Comparison of ENCODE assay signal across 9 cellular contexts in genomic region chr2:64608867-64609228, GRCh38. TPM values are rescaled to one million over a fixed set of nuclear protein-coding genes. Genes with fewer than 3 reads are reported as not detected.
A peak's percentile ranks its signal among the peaks of the same experiment; 100 is the strongest.
DNase-seq lines count a peak whose midpoint lies in the region; ATAC-seq, FAIRE-seq and TF ChIP-seq lines count a peak whose summit lies in the region.
"Had no signal": no experiment of that assay in that cellular context is flagged by ENCODE, and none has a peak within 500 bp of the region (broad histone marks: within the 10 kb centered on the region; RNA-seq: fewer than 3 reads in every experiment).

No MANE protein-coding gene starts in this region.

- DNase-seq in CD4-positive, CD25-positive, alpha-beta regulatory T cell = peak in 1 of 3 donors; percentile 44
- DNase-seq in astrocyte (ENCODE audit: low read depth) = no peak
- no peak for DNase-seq in mesenchymal stem cell
- DNase-seq in cortex of kidney (lab: John Stamatoyannopoulos, UW) = no peak
- no peak for DNase-seq in SK-N-DZ (ENCODE audit: low spot score)
- no peak for DNase-seq in NCI-H2107 treated with DMSO at 0.1 percent for 48 hours (lab: John Stamatoyannopoulos, UW; ENCODE audit: unreplicated experiment)
- DNase-seq in NCI-H2029 (lab: John Stamatoyannopoulos, UW) = no peak

- H3K36me3 Mint-ChIP-seq in CD4-positive, CD25-positive, alpha-beta regulatory T cell = no peaks in the 10 kb centered on the region
- no peaks in the 10 kb centered on the region for H3K36me3 Mint-ChIP-seq in astrocyte (ENCODE audit: low read depth, unreplicated experiment)

- no peak for TF ChIP-seq CTCF in astrocyte (IDR thresholded peaks at IDR 0.05; ENCODE audit: insufficient read depth, low read depth, low read length)

- H3K4me1 Mint-ChIP-seq in CD4-positive, CD25-positive, alpha-beta regulatory T cell = peaks cover 3 to 38% (median 17%) of the 10 kb centered on the region in 4 donors
- peaks cover 5% of the 10 kb centered on the region for H3K4me1 Mint-ChIP-seq in astrocyte (ENCODE audit: low read depth, unreplicated experiment)

- H2AFZ ChIP-seq in astrocyte (ENCODE audit: low read depth, low read length) = peak overlapping the region; percentile 97
- H2AFZ ChIP-seq in mesenchymal stem cell (ENCODE audit: low read depth, low read length) = peak overlapping the region; percentile 94

- H3K9ac ChIP-seq in astrocyte (ENCODE audit: low read length) (peak overlapping the region; percentile 35), mesenchymal stem cell (ENCODE audit: low read length) (peak overlapping the region; percentile 87)

- no peak overlapping the region for H3K27ac ChIP-seq in CD4-positive, CD25-positive, alpha-beta regulatory T cell (ENCODE audit: insufficient read depth, low read length, poor library complexity, severe bottlenecking)
- H3K27ac ChIP-seq in astrocyte (ENCODE audit: low read depth, low read length) (no peak overlapping the region), mesenchymal stem cell (ENCODE audit: low read length, poor library complexity, severe bottlenecking) (no peak overlapping the region)

- H3K4ac ChIP-seq in mesenchymal stem cell (ENCODE audit: low read depth in 1 of 2, low read length in 2 of 2) = peak overlapping the region; percentile 56 to 70

- H3K4me3 ChIP-seq in CD4-positive, CD25-positive, alpha-beta regulatory T cell (ENCODE audit: low read depth, low read length) = no peak overlapping the region
- no peak overlapping the region for H3K4me3 ChIP-seq in astrocyte (ENCODE audit: insufficient read depth, low read depth, low read length)
- peak overlapping the region; percentile 49 to 58 for H3K4me3 ChIP-seq in mesenchymal stem cell (ENCODE audit: insufficient read depth in 1 of 2, low read depth in 1 of 2, low read length in 2 of 2)

- H3K23ac ChIP-seq in mesenchymal stem cell (ENCODE audit: low read length in 2 of 2) = peak overlapping the region in 1 of 2 experiments; percentile 86

- H3K79me2 ChIP-seq in astrocyte (ENCODE audit: insufficient read depth, low read length) = no peaks in the 10 kb centered on the region

- H3K27me3 Mint-ChIP-seq in CD4-positive, CD25-positive, alpha-beta regulatory T cell = peaks cover 18% of the 10 kb centered on the region
- peaks cover 13% of the 10 kb centered on the region for H3K27me3 Mint-ChIP-seq in astrocyte (ENCODE audit: low read depth, unreplicated experiment)

- no peaks in the 10 kb centered on the region for H3K9me3 Mint-ChIP-seq in CD4-positive, CD25-positive, alpha-beta regulatory T cell
- H3K9me3 Mint-ChIP-seq in astrocyte (ENCODE audit: unreplicated experiment) = peaks cover 5% of the 10 kb centered on the region

- no peak overlapping the region for H2AK5ac ChIP-seq in mesenchymal stem cell (ENCODE audit: low read length, severe bottlenecking)

- peaks cover 38% of the 10 kb centered on the region for H3K4me1 ChIP-seq in CD4-positive, CD25-positive, alpha-beta regulatory T cell (ENCODE audit: control insufficient read depth, insufficient read depth, low read length, poor library complexity, severe bottlenecking)
- H3K4me1 ChIP-seq in astrocyte (ENCODE audit: insufficient read depth, low read length) (no peaks in the 10 kb centered on the region), mesenchymal stem cell (ENCODE audit: control insufficient read depth, insufficient read depth, low read depth, low read length) (peaks cover 9% of the 10 kb centered on the region)

- H3K14ac ChIP-seq in mesenchymal stem cell (ENCODE audit: low read length in 2 of 2) = no peak overlapping the region

- H3K18ac ChIP-seq in mesenchymal stem cell (ENCODE audit: low read depth in 1 of 2, low read length in 2 of 2) = peak overlapping the region; percentile 52 to 83

- 44% methylated on average over 9 of the region's 20 CpGs for WGBS in mesenchymal stem cell

- H2BK15ac ChIP-seq in mesenchymal stem cell (ENCODE audit: low read depth, poor library complexity, severe bottlenecking) = peak overlapping the region; percentile 96

- H4K20me1 ChIP-seq in astrocyte (ENCODE audit: insufficient read depth, low read length) = no peaks in the 10 kb centered on the region

- no peaks in the 10 kb centered on the region for H3K79me1 ChIP-seq in mesenchymal stem cell (replicated peaks; ENCODE audit: low read length, poor library complexity, severe bottlenecking)

- H2BK12ac ChIP-seq in mesenchymal stem cell (ENCODE audit: low read length in 2 of 2) = peak overlapping the region in 1 of 2 experiments; percentile 4

- no peak for FAIRE-seq in astrocyte (lab: Jason Lieb, UNC)

- H3K9me3 ChIP-seq in CD4-positive, CD25-positive, alpha-beta regulatory T cell (ENCODE audit: control insufficient read depth in 2 of 2, low read length in 2 of 2) = no peaks in the 10 kb centered on the region
- H3K9me3 ChIP-seq in astrocyte (ENCODE audit: insufficient read depth, low read depth, low read length) = peaks cover 3% of the 10 kb centered on the region
- peaks cover 4% of the 10 kb centered on the region for H3K9me3 ChIP-seq in mesenchymal stem cell (ENCODE audit: control insufficient read depth, low read length)

- H3K4me2 ChIP-seq in astrocyte (ENCODE audit: low read length) (peak overlapping the region; percentile 78), mesenchymal stem cell (ENCODE audit: low read length, poor library complexity, severe bottlenecking) (peak overlapping the region; percentile 73)

- H4K91ac ChIP-seq in mesenchymal stem cell (ENCODE audit: low read length) = peak overlapping the region; percentile 34

- no peaks in the 10 kb centered on the region for H3K27me3 ChIP-seq in CD4-positive, CD25-positive, alpha-beta regulatory T cell (ENCODE audit: control insufficient read depth, insufficient read depth, low read length)
- H3K27me3 ChIP-seq in astrocyte (ENCODE audit: insufficient read depth, low read length) (peaks cover 24% of the 10 kb centered on the region), mesenchymal stem cell (ENCODE audit: control insufficient read depth in 1 of 2, insufficient read depth in 1 of 2, low read length in 2 of 2) (peaks cover 0 to 6% of the 10 kb centered on the region in 2 experiments)

- ATAC-seq in CD4-positive, CD25-positive, alpha-beta regulatory T cell (ENCODE audit: low read depth in 2 of 2) = no peak
- peak; percentile 1 for ATAC-seq in HG03108 (IDR thresholded peaks at IDR 0.05; ENCODE audit: unreplicated experiment)

- H3K36me3 ChIP-seq in CD4-positive, CD25-positive, alpha-beta regulatory T cell (ENCODE audit: control insufficient read depth, insufficient read depth, low read length) = no peaks in the 10 kb centered on the region
- H3K36me3 ChIP-seq in astrocyte (ENCODE audit: insufficient read depth, low read length) = no peaks in the 10 kb centered on the region
- no peaks in the 10 kb centered on the region for H3K36me3 ChIP-seq in mesenchymal stem cell (ENCODE audit: control insufficient read depth in 1 of 2, insufficient read depth in 2 of 2, low read depth in 1 of 2, low read length in 2 of 2)

- H2BK5ac ChIP-seq in mesenchymal stem cell (ENCODE audit: low read depth, low read length, poor library complexity, severe bottlenecking) = no peak overlapping the region

- peak overlapping the region; percentile 25 to 91 (median 78) for H3K27ac Mint-ChIP-seq in CD4-positive, CD25-positive, alpha-beta regulatory T cell
- H3K27ac Mint-ChIP-seq in astrocyte (ENCODE audit: unreplicated experiment) = no peak overlapping the region
- H3K27ac Mint-ChIP-seq: brain had no signal

- H3K4me3 Mint-ChIP-seq in CD4-positive, CD25-positive, alpha-beta regulatory T cell = peak overlapping the region in 2 of 4 donors; percentile 85 to 88
- no peak overlapping the region for H3K4me3 Mint-ChIP-seq in astrocyte (ENCODE audit: unreplicated experiment)

- peak overlapping the region; percentile 99 for H4K8ac ChIP-seq in mesenchymal stem cell (ENCODE audit: low read length)

- peak overlapping the region; percentile 81 for H2BK120ac ChIP-seq in mesenchymal stem cell (ENCODE audit: low read depth, low read length)

RNA-seq across cellular contexts. Expression of gene SERTAD2, which starts 44.9 kb away (rescaled TPM):
- total RNA-seq in CD4-positive, CD25-positive, alpha-beta regulatory T cell = 33.5 TPM
- polyA plus RNA-seq in CD4-positive, CD25-positive, alpha-beta regulatory T cell = 1 to 10 TPM; 4.2 to 7.5 (median 5.7) TPM
- total RNA-seq in astrocyte = 39.9 and 42.2 TPM in 2 replicates
- polyA plus RNA-seq in mesenchymal stem cell (2013, experiment 1 of 2) = 18.5 TPM
- polyA plus RNA-seq in mesenchymal stem cell (2013, experiment 2 of 2) = 16.0 TPM
- 5.9 and 7.3 TPM in 2 replicates for polyA plus RNA-seq in SK-N-DZ (2014; cell fraction: cytosol; rRNA removed)
- 3.1 and 4.2 TPM in 2 replicates for polyA plus RNA-seq in SK-N-DZ (2014; cell fraction: nucleus; rRNA removed)

Comparison
In these comparisons a context has a peak if more than half of its experiments do, and no peak if none do; other contexts are left out.
1. H3K4me3 ChIP-seq: peak in mesenchymal stem cell (2 of 2); none in CD4-positive, CD25-positive, alpha-beta regulatory T cell (single experiment) and astrocyte (single experiment).